In the genomic region with DNA sequence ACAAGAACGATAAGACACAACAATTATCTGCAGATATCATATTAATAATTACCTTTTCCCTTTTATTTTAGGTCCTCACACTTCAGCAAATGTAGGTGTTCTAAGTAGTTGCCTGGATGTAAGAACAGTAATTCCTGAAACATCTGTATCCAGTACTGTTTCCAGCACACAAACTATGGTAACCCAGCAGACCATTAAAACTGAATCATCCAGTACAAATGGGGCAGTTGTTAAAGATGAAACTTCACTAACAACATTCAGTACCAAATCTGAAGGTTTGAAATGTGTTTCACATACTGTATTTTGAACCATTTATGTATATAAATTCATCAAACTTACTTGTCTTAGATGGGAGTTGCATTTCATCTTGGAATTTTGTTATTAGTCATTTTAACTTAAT, we compare ENCODE assay signal across 37 cellular contexts. TPM values are rescaled to one million over a fixed set of nuclear protein-coding genes. Genes with fewer than 3 reads are reported as not detected.
"Had no signal": no experiment of that assay in that cellular context is flagged by ENCODE, and none has a peak within 500 bp of the region (broad histone marks: within the 10 kb centered on the region; RNA-seq: fewer than 3 reads in every experiment).

No MANE protein-coding gene starts in this region.

- H3K9me3 ChIP-seq: adrenal gland, body of pancreas had no signal

- FAIRE-seq: astrocyte, bronchial epithelial cell, RCC 7860 had no signal

- H3K27ac ChIP-seq: adrenal gland, body of pancreas, PC-9, RWPE1, VCaP had no signal

- H3K4me2 ChIP-seq: PC-9 had no signal

- H3K27me3 ChIP-seq: adrenal gland, body of pancreas had no signal

- H2AFZ ChIP-seq: PC-9 had no signal

- DNase-seq: activated B cell treated with CpG ODN at 0.5 μM for 24 hours; activated CD4-positive, alpha-beta T cell treated with anti-CD3 and anti-CD28 coated beads for 48 hours; activated CD4-positive, alpha-beta T cell treated with anti-CD3 and anti-CD28 coated beads, Interleukin-2, amount 50 U/mL, for 4 hours; activated CD4-positive, CD25-positive, alpha-beta regulatory T cell treated with anti-CD3 and anti-CD28 coated beads, Interleukin-2, amount 50 U/mL, for 72 hours; activated CD8-positive, alpha-beta T cell treated with anti-CD3 and anti-CD28 coated beads for 36 hours; activated gamma-delta T cell treated with Interleukin-2 at 50 U/mL for 16 hours; activated naive CD4-positive, alpha-beta T cell treated with anti-CD3 and anti-CD28 coated beads for 36 hours; activated T-cell treated with anti-CD3 and anti-CD28 coated beads, Interleukin-2, amount 50 U/mL, for 24 hours; adrenal gland; body of pancreas; caudate nucleus; cerebellar nuclear complex; MM.1S; MV-4-11; NCI-H1092 treated with DMSO at 0.1 percent for 48 hours; NCI-H1417; NCI-H146; NCI-H187; NCI-H2029 treated with DMSO at 0.1 percent for 48 hours; NCI-H2107; NCI-H2171; NCI-H510A; NCI-H526; NCI-H748 treated with DMSO at 0.1 percent for 48 hours; NK-92 treated with Interleukin-12 subunit alpha and Interleukin-12 subunit beta, amount 100 ng/mL, for 24 hours; PC-9; SIG-M5; T-cell; T-helper 17 cell had no signal

- H3K4me1 ChIP-seq: adrenal gland, body of pancreas had no signal

- H3K4me3 ChIP-seq: adrenal gland, body of pancreas, PC-9 had no signal

- ATAC-seq: activated CD8-positive, alpha-beta T cell treated with anti-CD3 and anti-CD28 coated beads for 36 hours; body of pancreas; Right ventricle myocardium inferior; SK-N-SH treated with all-trans-retinoic acid at 6 μM for 48 hours; T-cell; T-helper 17 cell had no signal

RNA-seq across cellular contexts. Expression of a gene that starts 45.3 kb away (rescaled TPM):
- total RNA-seq: activated B cell treated with CpG ODN at 0.5 μM for 24 hours; activated CD8-positive, alpha-beta T cell treated with anti-CD3 and anti-CD28 coated beads for 36 hours; activated naive CD4-positive, alpha-beta T cell treated with anti-CD3 and anti-CD28 coated beads for 36 hours; OCI-LY7; T-helper 17 cell had no signal
